ENCODE assay signal across 7 cellular contexts in genomic region chr5:16937023-16937379, GRCh38. TPM values are rescaled to one million over a fixed set of nuclear protein-coding genes. Genes with fewer than 3 reads are reported as not detected.
DNase-seq lines count a peak whose midpoint lies in the region; ATAC-seq and TF ChIP-seq lines count a peak whose summit lies in the region.

No MANE protein-coding gene starts in this region.

- no peak for TF ChIP-seq RAD21 in HCT116 (IDR thresholded peaks at IDR 0.05; ENCODE audit: low read depth)

- DNase-seq in HCT116 (ENCODE audit: low read depth, low spot score) = no peak
- DNase-seq in Peyer's patch = peak in 2 of 3 donors; percentile 70 to 78
- DNase-seq in foreskin fibroblast = no peak
- DNase-seq in gastrocnemius medialis = no peak
- no peak for DNase-seq in NCI-H2227 treated with DMSO at 0.1 percent for 48 hours (lab: John Stamatoyannopoulos, UW)
- no peak for DNase-seq in NOMO-1 treated with dmso at 0.1 percent for 144 hours (lab: John Stamatoyannopoulos, UW; ENCODE audit: unreplicated experiment)

- RAD21 ChIA-PET in HCT116 (lab: Charles Lee; ENCODE audit: low non-redundant PET in 1 of 2, low total read pairs in 2 of 2, uncharacterized antibody in 2 of 2, unreplicated experiment in 2 of 2) = no interaction called here

- H3K27me3 ChIP-seq in HCT116 (ENCODE audit: insufficient read depth, low read length) (peaks cover 17% of the 10 kb centered on the region), Peyer's patch (no peaks in the 10 kb centered on the region), gastrocnemius medialis (peaks cover 0 to 33% (median 28%) of the 10 kb centered on the region in 3 donors)

- POLR2A ChIA-PET in HCT116 (lab: Charles Lee) = no interaction called here

- H3K9me3 ChIP-seq in HCT116 (ENCODE audit: control insufficient read depth in 1 of 2, insufficient read depth in 1 of 2, low read depth in 1 of 2, low read length in 2 of 2) (no peaks in the 10 kb centered on the region), Peyer's patch (no peaks in the 10 kb centered on the region), gastrocnemius medialis (no peaks in the 10 kb centered on the region)

- H3K4me3 ChIP-seq in HCT116 (replicated peaks in 1 of 2; ENCODE audit: low read depth in 1 of 2, low read length in 2 of 2) (peak overlapping the region; percentile 54 to 82), Peyer's patch (peak overlapping the region; percentile 50 to 85 (median 70)), foreskin fibroblast (ENCODE audit: low read depth in 1 of 2, low read length in 2 of 2) (peak overlapping the region; percentile 80 to 87), gastrocnemius medialis (peak overlapping the region; percentile 71 to 99 (median 80))

- H2AFZ ChIP-seq in HCT116 (ENCODE audit: low read depth, low read length, poor library complexity, severe bottlenecking) = peak overlapping the region; percentile 70

- H3K9me2 ChIP-seq in HCT116 (ENCODE audit: insufficient read depth) = no peaks in the 10 kb centered on the region

- TF ChIP-seq CTCF in HCT116 (IDR thresholded peaks at IDR 0.05 in 2 of 3, conservative IDR thresholded peaks at IDR 0.05 in 1 of 3; ENCODE audit: borderline replicate concordance in 1 of 3, insufficient read depth in 1 of 3, low read depth in 2 of 3, low read length in 2 of 3) (no peak), Peyer's patch (IDR thresholded peaks at IDR 0.05) (no peak), foreskin fibroblast (IDR thresholded peaks at IDR 0.05; ENCODE audit: low read depth, low read length) (no peak), gastrocnemius medialis (IDR thresholded peaks at IDR 0.05 in 4 of 5, conservative IDR thresholded peaks at IDR 0.05 in 1 of 5) (no peak)

- in situ Hi-C loops in gastrocnemius medialis (cut with MboI; ENCODE audit: low sequenced_read_pairs in 4 of 4) = loop anchor here in 2 of 4 donors (10.0 to 25.0 kb wide), 2 partner anchors 250 to 258 kb away; no protein-coding TSS in a partner anchor

- peaks cover 8% of the 10 kb centered on the region; the same call in 1 of the 2 replicates for H4K20me1 ChIP-seq in HCT116 (ENCODE audit: insufficient read depth)

- H3K4me2 ChIP-seq in HCT116 (ENCODE audit: low read length) = peak overlapping the region; percentile 81

- CTCF ChIA-PET in HCT116 (lab: Charles Lee) = no interaction called here

- peaks cover 34% of the 10 kb centered on the region for H3K79me2 ChIP-seq in HCT116 (ENCODE audit: insufficient read depth, low read length)

- intact Hi-C loops in HCT116 (cut with micrococcal nuclease) (loop anchor here (5.0 kb wide), 2 partner anchors 65 to 195 kb away; no protein-coding TSS in a partner anchor), gastrocnemius medialis (cut with DNase I; ENCODE audit: low total_unique reads) (loop anchor here (2.0 to 10.0 kb wide), 7 partner anchors 50 to 472 kb away; partner anchors contain the start of gene ZNF622)

- H3K27ac ChIP-seq in HCT116 (ENCODE audit: low read depth, low read length) = peak overlapping the region; percentile 41; the same call in 1 of the 2 replicates
- H3K27ac ChIP-seq in Peyer's patch = peak overlapping the region in 3 of 4 donors; percentile 74 to 95 (median 92)
- peak overlapping the region; percentile 47 to 76 (median 68) for H3K27ac ChIP-seq in gastrocnemius medialis

- H3K9ac ChIP-seq in HCT116 (ENCODE audit: low read length) = peak overlapping the region; percentile 64

- H3K4me1 ChIP-seq in HCT116 (ENCODE audit: control insufficient read depth in 1 of 2, insufficient read depth in 2 of 2, low read length in 2 of 2) = peaks cover 26 to 28% of the 10 kb centered on the region in 2 experiments; a peak in 3 of 4 replicates
- H3K4me1 ChIP-seq in Peyer's patch = peaks cover 0 to 18% (median 0%) of the 10 kb centered on the region in 4 donors
- H3K4me1 ChIP-seq in gastrocnemius medialis = peaks cover 0 to 10% of the 10 kb centered on the region in 2 donors

- no TSS peak for BruUV-seq in HCT116 (replicated peaks; lab: Mats Ljungman, UMichigan)

- peak; percentile 38 for ATAC-seq in HCT116
- ATAC-seq in gastrocnemius medialis = no peak
- ATAC-seq in GM21717 (IDR thresholded peaks at IDR 0.05; ENCODE audit: unreplicated experiment) = no peak

- TF ChIP-seq POLR2A in HCT116 (IDR thresholded peaks at IDR 0.05; ENCODE audit: borderline replicate concordance, extremely low read depth, insufficient read depth, insufficient read length) (no peak), Peyer's patch (IDR thresholded peaks at IDR 0.05) (no peak), gastrocnemius medialis (IDR thresholded peaks at IDR 0.05) (no peak)

- H3K36me3 ChIP-seq in HCT116 (ENCODE audit: control insufficient read depth in 1 of 2, insufficient read depth in 2 of 2, low read length in 2 of 2) (no peaks in the 10 kb centered on the region), Peyer's patch (no peaks in the 10 kb centered on the region), gastrocnemius medialis (no peaks in the 10 kb centered on the region)

TF ChIP-seq in HCT116, 20 proteins besides CTCF, POLR2A, EP300 and RAD21 (continues in another document):
- TF ChIP-seq SP1 (IDR thresholded peaks at IDR 0.05; ENCODE audit: low read depth) = peak; percentile 32; the same call in 1 of the 2 replicates
- TF ChIP-seq POLR2AphosphoS5 (IDR thresholded peaks at IDR 0.05; ENCODE audit: low read depth, low read length) = 0 out of 2 replicates have a peak, but pooled peaks have one; percentile 14
- TF ChIP-seq CBX3 (IDR thresholded peaks at IDR 0.05; ENCODE audit: low read depth) = no peak; the same call in 1 of the 2 replicates
- TF ChIP-seq EZH2 (IDR thresholded peaks at IDR 0.05) = no peak
- no peak for TF ChIP-seq ELF1 (IDR thresholded peaks at IDR 0.05; ENCODE audit: borderline replicate concordance, low read depth)
- no peak for TF ChIP-seq ATF3 (IDR thresholded peaks at IDR 0.05)
- TF ChIP-seq EZH2phosphoT487 (IDR thresholded peaks at IDR 0.05; ENCODE audit: borderline replicate concordance) = no peak
- TF ChIP-seq REST (IDR thresholded peaks at IDR 0.05; ENCODE audit: low read depth) = no peak
- TF ChIP-seq ZBTB33 (IDR thresholded peaks at IDR 0.05; ENCODE audit: extremely low read depth, insufficient replicate concordance, low read length) = no peak
- TF ChIP-seq TCF7L2 (IDR thresholded peaks at IDR 0.05; ENCODE audit: borderline replicate concordance, extremely low read depth, insufficient read depth, insufficient read length) = no peak
- no peak for TF ChIP-seq ZNF274 (IDR thresholded peaks at IDR 0.05; ENCODE audit: low read depth, low read length)
- no peak for TF ChIP-seq CEBPB (IDR thresholded peaks at IDR 0.05; ENCODE audit: low read depth)
- TF ChIP-seq ZFX (IDR thresholded peaks at IDR 0.05) = no peak
- TF ChIP-seq SIN3A (IDR thresholded peaks at IDR 0.05; ENCODE audit: low read depth) = no peak
- TF ChIP-seq MAX (IDR thresholded peaks at IDR 0.05) = peak; percentile 82
- no peak for TF ChIP-seq EGR1 (IDR thresholded peaks at IDR 0.05; ENCODE audit: low read depth)
- no peak for TF ChIP-seq SRF (IDR thresholded peaks at IDR 0.05; ENCODE audit: low read depth)

RNA-seq across cellular contexts. Expression of gene MYO10, which starts 0.9 kb away (rescaled TPM):
- total RNA-seq in HCT116 (2021; ENCODE audit: unreplicated experiment) = 34.9 TPM
- polyA plus RNA-seq in HCT116 (2012) = 18.3 and 19.3 TPM in 2 replicates
- 100 to 1,000 TPM in 1 of 4 donors, 10 to 100 TPM in 3; 34.7 to 122 (median 71.2) TPM for total RNA-seq in Peyer's patch
- total RNA-seq in gastrocnemius medialis = 10 to 100 TPM in 2 of 4 donors, 1 to 10 TPM in 2; 3.4 to 28.7 (median 13.4) TPM

Comparison
In these comparisons a context has a peak if more than half of its experiments do, and no peak if none do; other contexts are left out.
1. DNase-seq: peak in Peyer's patch (2 of 3); none in HCT116 (single experiment), foreskin fibroblast (0 of 2), gastrocnemius medialis (0 of 2), NCI-H2227 treated with DMSO at 0.1 percent for 48 hours (single experiment) and NOMO-1 treated with dmso at 0.1 percent for 144 hours (single experiment).
2. H3K27ac ChIP-seq: peak in every context shown above with its lines; median percentile 92 in Peyer's patch; 68 in gastrocnemius medialis; 41 in HCT116.
3. Peak in every context shown above with its lines, with median percentiles within 50 percentile points of each other: H3K4me3 ChIP-seq.